Comparison of ENCODE assay signal across 8 cellular contexts in the genomic region with DNA sequence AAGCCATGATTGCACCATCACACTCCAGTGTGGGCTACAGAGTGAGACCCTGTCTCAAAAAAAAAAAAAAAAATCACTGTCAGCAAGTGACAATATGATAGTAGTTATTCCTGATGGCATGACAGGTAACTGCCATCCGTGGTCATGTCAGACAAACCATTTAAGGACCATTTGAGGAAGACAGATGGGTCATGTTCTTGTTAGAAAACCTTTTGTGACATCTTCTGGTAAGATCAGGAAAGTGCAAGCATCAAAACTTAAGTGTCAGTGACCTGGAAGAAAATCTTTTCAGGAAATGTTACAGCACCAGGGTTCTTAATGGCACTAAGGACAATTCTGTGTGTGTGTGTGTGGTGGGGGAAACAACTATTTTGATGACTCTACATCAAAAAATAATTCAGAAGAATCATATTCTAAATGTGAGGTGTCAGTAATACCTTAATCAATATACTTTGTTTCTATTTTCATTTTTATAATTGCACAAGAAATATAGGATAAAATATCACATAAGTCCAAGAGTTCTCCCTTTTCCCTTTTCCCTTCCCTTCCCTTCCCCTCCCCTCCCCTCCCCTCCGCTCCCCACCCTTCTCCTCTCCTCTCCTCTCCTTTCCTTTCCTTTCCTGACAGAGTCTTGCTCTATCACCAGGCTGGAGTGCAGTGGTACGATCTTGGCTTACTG. TPM values are rescaled to one million over a fixed set of nuclear protein-coding genes. Genes with fewer than 3 reads are reported as not detected.
DNase-seq lines count a peak whose midpoint lies in the region; ATAC-seq, FAIRE-seq and TF ChIP-seq lines count a peak whose summit lies in the region.

No MANE protein-coding gene starts in this region.

- H3K27ac ChIP-seq in gastroesophageal sphincter: no peak overlapping the region

- no peaks in the 10 kb centered on the region for H3K36me3 ChIP-seq in BE2C
- H3K36me3 ChIP-seq in gastroesophageal sphincter: peaks cover 0 to 8% of the 10 kb centered on the region in 2 donors

- H3K9me3 ChIP-seq in BE2C (no peaks in the 10 kb centered on the region), gastroesophageal sphincter (no peaks in the 10 kb centered on the region)

- H3K4me1 ChIP-seq in BE2C: no peaks in the 10 kb centered on the region
- H3K4me1 ChIP-seq in gastroesophageal sphincter: peaks cover 0 to 18% (median 5%) of the 10 kb centered on the region in 3 donors

- no peaks in the 10 kb centered on the region for H3K4me1 Mint-ChIP-seq in immature natural killer cell

- 40 to 79% methylated on average over 1 to 3 of the region's 3 CpGs for WGBS in gastroesophageal sphincter (ENCODE audit: low coverage in 1 of 2), 2 donors

- ATAC-seq in gastroesophageal sphincter (no peak), HG03196 (IDR thresholded peaks at IDR 0.05; ENCODE audit: unreplicated experiment) (no peak), HG02840 (IDR thresholded peaks at IDR 0.05; ENCODE audit: low FRiP score, unreplicated experiment) (no peak)

- TF ChIP-seq CTCF in BE2C (IDR thresholded peaks at IDR 0.05; ENCODE audit: low read depth, low read length) (peak; percentile 62), gastroesophageal sphincter (IDR thresholded peaks at IDR 0.05) (peak; percentile 21 to 54 (median 38))

- no peaks in the 10 kb centered on the region for H3K27me3 ChIP-seq in BE2C
- H3K27me3 ChIP-seq in gastroesophageal sphincter: no peaks in the 10 kb centered on the region

- no peak overlapping the region for H3K27ac Mint-ChIP-seq in immature natural killer cell

- no peak for TF ChIP-seq EP300 in gastroesophageal sphincter (IDR thresholded peaks at IDR 0.05)

- peaks cover 4 to 15% (median 9%) of the 10 kb centered on the region in 3 donors for H3K36me3 Mint-ChIP-seq in immature natural killer cell

- H3K27me3 Mint-ChIP-seq in immature natural killer cell (ENCODE audit: low read depth in 3 of 3): peaks cover 0 to 2% (median 0%) of the 10 kb centered on the region in 3 donors

- DNase-seq in BE2C: no peak
- no peak for DNase-seq in H54 (ENCODE audit: insufficient read length, low spot score)
- peak; percentile 11 for DNase-seq in RPMI8226
- no peak for DNase-seq in activated CD4-positive, CD25-positive, alpha-beta regulatory T cell (lab: John Stamatoyannopoulos, UW)
- no peak for DNase-seq in immature natural killer cell

- H3K4me3 ChIP-seq in BE2C (ENCODE audit: low read depth, low read length): no peak overlapping the region
- no peak overlapping the region for H3K4me3 ChIP-seq in gastroesophageal sphincter

- no peaks in the 10 kb centered on the region for H3K9me3 Mint-ChIP-seq in immature natural killer cell

- FAIRE-seq in H54 (lab: Jason Lieb, UNC): peak; percentile 92

- TF ChIP-seq POLR2A in H54 (IDR thresholded peaks at IDR 0.05; ENCODE audit: low read depth, low read length) (no peak), gastroesophageal sphincter (IDR thresholded peaks at IDR 0.05) (no peak)

- no peak overlapping the region for H3K4me3 Mint-ChIP-seq in immature natural killer cell

RNA-seq across cellular contexts. Expression of a gene that starts 17.8 kb away (rescaled TPM):
- polyA plus RNA-seq in BE2C (2012; ENCODE audit: insufficient read depth, insufficient read length, low read depth): 3.8 TPM
- 10 to 100 TPM; 10.1 to 13.2 (median 11.4) TPM for total RNA-seq in gastroesophageal sphincter
- polyA plus RNA-seq in immature natural killer cell: 10 to 100 TPM in 2 of 3 donors, 1 to 10 TPM in 1; 6.9 to 15.4 (median 15.2) TPM

RNA-seq across cellular contexts. Expression of a gene that starts 43.6 kb away (rescaled TPM):
- polyA plus RNA-seq in BE2C (2012; ENCODE audit: insufficient read depth, insufficient read length, low read depth): not detected
- total RNA-seq in gastroesophageal sphincter: not detected
- polyA plus RNA-seq in immature natural killer cell: not detected
